In genomic region chr6:117483004-117483644, GRCh38 we compare ENCODE assay signal across 1 cellular context.
TF ChIP-seq lines count a peak whose summit lies in the region.

No MANE protein-coding gene starts in this region.

TF ChIP-seq in HCT116, 20 proteins besides CTCF, POLR2A, EP300 and RAD21 (continued from another document):
- peak; percentile 71; the same call in 1 of the 2 replicates for TF ChIP-seq MAX (IDR thresholded peaks at IDR 0.05)
